In genomic region chr3:188711898-188712256, GRCh38 we compare ENCODE assay signal across 17 cellular contexts.
DNase-seq lines count a peak whose midpoint lies in the region; ATAC-seq and TF ChIP-seq lines count a peak whose summit lies in the region.
"Had no signal": no experiment of that assay in that cellular context is flagged by ENCODE, and none has a peak within 500 bp of the region (broad histone marks: within the 10 kb centered on the region; RNA-seq: fewer than 3 reads in every experiment).

No MANE protein-coding gene starts in this region.

- H3K36me3 ChIP-seq in skeletal muscle satellite cell (ENCODE audit: insufficient read depth, low read length): peaks cover 5% of the 10 kb centered on the region

- H3K27me3 ChIP-seq in skeletal muscle satellite cell (ENCODE audit: control insufficient read depth, insufficient read depth, low read length): no peaks in the 10 kb centered on the region

- no peak for TF ChIP-seq CTCF in astrocyte of the spinal cord (IDR thresholded peaks at IDR 0.05; ENCODE audit: low read depth, low read length)

- in situ Hi-C loops in astrocyte of the spinal cord (cut with HindIII; ENCODE audit: low sequenced_read_pairs): no loop called here

- no peak for ATAC-seq in HG03571 (IDR thresholded peaks at IDR 0.05; ENCODE audit: unreplicated experiment)
- ATAC-seq: esophagus mucosa had no signal

- no peak overlapping the region for H3K9ac ChIP-seq in skeletal muscle satellite cell (ENCODE audit: low read depth, low read length)

- peak; percentile 52 for DNase-seq in GDM1 (lab: John Stamatoyannopoulos, UW)
- peak; percentile 43 for DNase-seq in astrocyte of the spinal cord (ENCODE audit: low read depth, low spot score)
- DNase-seq in iris pigment epithelial cell (ENCODE audit: low read depth): peak; percentile 44
- no peak for DNase-seq in HuH-7 (ENCODE audit: low spot score)
- no peak for DNase-seq in GOT3 (lab: John Stamatoyannopoulos, UW)
- DNase-seq in DMS79 (lab: John Stamatoyannopoulos, UW): no peak
- DNase-seq: activated CD4-positive, alpha-beta T cell treated with anti-CD3 and anti-CD28 coated beads, Interleukin-2, amount 50 U/mL, for 1 hour; activated naive CD8-positive, alpha-beta T cell treated with anti-CD3 and anti-CD28 coated beads, Interleukin-2, amount 10 ng/mL, durations not matched to agents 7 days and 5 days; activated T-cell treated with anti-CD3 and anti-CD28 coated beads, Interleukin-2, amount 50 U/mL, for 24 hours; cortex of kidney; DND-41; NCI-H82; SIG-M5; stimulated activated CD4-positive, alpha-beta T cell treated with anti-CD3 and anti-CD28 coated beads, Interleukin-12 subunit alpha, Interleukin-12 subunit beta, amount 100 ng/mL, for 4 hours had no signal

- peak overlapping the region; percentile 34 for H3K4me2 ChIP-seq in skeletal muscle satellite cell (ENCODE audit: low read length)

- H3K4me3 ChIP-seq in astrocyte of the spinal cord (ENCODE audit: low read depth, low read length): no peak overlapping the region
- no peak overlapping the region for H3K4me3 ChIP-seq in skeletal muscle satellite cell (ENCODE audit: low read length)

- no peaks in the 10 kb centered on the region for H3K9me3 ChIP-seq in skeletal muscle satellite cell (replicated peaks; ENCODE audit: low read length)

- H3K4me1 ChIP-seq in skeletal muscle satellite cell (ENCODE audit: control insufficient read depth, insufficient read depth, low read length): peaks cover 21% of the 10 kb centered on the region

Comparison
In these comparisons a context has a peak if more than half of its experiments do, and no peak if none do; other contexts are left out.
1. DNase-seq: peak in GDM1 (single experiment), astrocyte of the spinal cord (single experiment) and iris pigment epithelial cell (single experiment); none in HuH-7 (single experiment), GOT3 (single experiment) and DMS79 (single experiment).